1 cellular context compared by ENCODE assay signal in the genomic region with DNA sequence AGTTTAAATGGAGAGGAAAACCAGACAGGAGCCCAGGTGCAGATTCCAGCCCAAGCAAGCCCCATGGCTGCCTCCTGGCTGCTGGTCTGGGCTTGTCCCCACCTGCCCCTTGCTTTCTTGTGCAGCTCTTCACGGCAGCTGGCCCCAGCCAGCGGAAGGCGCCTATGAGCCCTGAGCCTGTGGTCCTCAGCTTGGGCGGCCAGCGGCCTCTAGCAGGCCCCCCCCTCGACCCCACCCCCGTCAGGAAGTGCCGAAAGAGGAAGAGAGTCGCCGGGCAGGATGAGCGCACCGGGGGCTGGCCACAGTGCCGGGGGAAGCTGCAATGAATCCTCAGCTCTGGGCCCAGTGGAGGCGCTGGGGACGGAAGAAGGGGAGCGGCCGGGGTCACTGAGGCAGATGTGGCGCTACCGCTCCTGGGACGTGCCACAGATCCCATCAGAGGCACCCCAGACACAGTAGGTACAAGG.
TF ChIP-seq lines count a peak whose summit lies in the region.

No MANE protein-coding gene starts in this region.

TF ChIP-seq in GM12878, 131 proteins besides CTCF, POLR2A, EP300 and RAD21 (continued from another document):
- TF ChIP-seq BHLHE40 (IDR thresholded peaks at IDR 0.05; ENCODE audit: borderline replicate concordance in 1 of 2, low read depth in 2 of 2, low read length in 1 of 2): 0 out of 4 replicates have a peak, but pooled peaks of 1 of the 2 experiments have one; percentile 10
- no peak for TF ChIP-seq PAX5 (IDR thresholded peaks at IDR 0.05; ENCODE audit: borderline replicate concordance, low read depth, low read length)
- no peak for TF ChIP-seq YBX1 (IDR thresholded peaks at IDR 0.05)
- 0 out of 2 replicates have a peak, but pooled peaks have one; percentile 29 for TF ChIP-seq TBL1XR1 (IDR thresholded peaks at IDR 0.05; ENCODE audit: low read depth, low read length)
TF ChIP-seq in GM12878: peak in this region for 4.
